ENCODE assay signal across 8 cellular contexts in genomic region chr4:102827674-102828496, GRCh38. TPM values are rescaled to one million over a fixed set of nuclear protein-coding genes. Genes with fewer than 3 reads are reported as not detected.
DNase-seq lines count a peak whose midpoint lies in the region; ATAC-seq and TF ChIP-seq lines count a peak whose summit lies in the region.

No MANE protein-coding gene starts in this region.

- H3K9me3 ChIP-seq in suprapubic skin, result no peaks in the 10 kb centered on the region

- CTCF ChIA-PET in GM10248 (lab: Yijun Ruan, JAX), result interaction anchor here (0.8 to 2.4 kb wide), 11 partner anchors 9 to 327 kb away, joined by 3 to 13 read pairs (median 4); partner anchors contain the start of genes CISD2 and MANBA

- peak; percentile 14 to 19 for TF ChIP-seq POLR2A in suprapubic skin (IDR thresholded peaks at IDR 0.05)

- peaks cover 31% of the 10 kb centered on the region for H3K4me1 ChIP-seq in suprapubic skin

- ATAC-seq in HG02588 (IDR thresholded peaks at IDR 0.05; ENCODE audit: unreplicated experiment), result peak; percentile 80

- DNase-seq in GM10248 (ENCODE audit: extremely low spot score) (peak; percentile 87), NCI-H1048 (lab: John Stamatoyannopoulos, UW) (peak; percentile 99), SK-N-DZ (ENCODE audit: low spot score) (peak; percentile 100), glomerular endothelial cell (ENCODE audit: extremely low read depth, low read depth, low spot score) (peak; percentile 100), nucleus accumbens (lab: John Stamatoyannopoulos, UW) (peak; percentile 89 to 99 (median 97)), suprapubic skin (ENCODE audit: low spot score in 2 of 2) (peak; percentile 99 to 100)
- DNase-seq in activated naive CD4-positive, alpha-beta T cell treated with anti-CD3 and anti-CD28 coated beads, Interleukin-2, amount 50 U/mL, for 16 hours, result peak; percentile 99

- POLR2A ChIA-PET in GM10248 (lab: Yijun Ruan, JAX), result interaction anchor here (0.5 to 3.3 kb wide), 16 partner anchors 8 to 181 kb away, joined by 3 to 49 read pairs (median 4); partner anchors contain the start of genes CISD2 and MANBA

- WGBS in suprapubic skin, result 0% methylated on average over 42 of the region's 50 CpGs

- peak overlapping the region; percentile 68 for H3K4me3 ChIP-seq in suprapubic skin

- H3K36me3 ChIP-seq in suprapubic skin, result no peaks in the 10 kb centered on the region

- H3K27ac ChIP-seq in suprapubic skin, result peak overlapping the region; percentile 100

- no peak for TF ChIP-seq CTCF in GM10248 (IDR thresholded peaks at IDR 0.05; ENCODE audit: control extremely low read depth, extremely low read depth, low read depth, missing control alignments)
- no peak for TF ChIP-seq CTCF in suprapubic skin (IDR thresholded peaks at IDR 0.05)

- no peaks in the 10 kb centered on the region for H3K27me3 ChIP-seq in suprapubic skin

- TF ChIP-seq EP300 in suprapubic skin (IDR thresholded peaks at IDR 0.05), result no peak

RNA-seq across cellular contexts. Expression of gene UBE2D3, which starts 0.5 kb away (rescaled TPM):
- polyA plus RNA-seq in SK-N-DZ (2014; cell fraction: cytosol; rRNA removed), result 212 and 231 TPM in 2 replicates
- 192 and 244 TPM in 2 replicates for polyA plus RNA-seq in SK-N-DZ (2014; cell fraction: nucleus; rRNA removed)
- total RNA-seq in glomerular endothelial cell (319 and 344 TPM in 2 replicates), suprapubic skin (100 to 1,000 TPM; 436 to 523 (median 488) TPM)

RNA-seq across cellular contexts. Expression of gene CISD2, which starts 40.9 kb away (rescaled TPM):
- 64.9 and 75.2 TPM in 2 replicates for polyA plus RNA-seq in SK-N-DZ (2014; cell fraction: cytosol; rRNA removed)
- 27.4 and 27.7 TPM in 2 replicates for polyA plus RNA-seq in SK-N-DZ (2014; cell fraction: nucleus; rRNA removed)
- total RNA-seq in glomerular endothelial cell, result 12.8 and 14.3 TPM in 2 replicates
- total RNA-seq in suprapubic skin, result 10 to 100 TPM in 3 of 4 donors, 1 to 10 TPM in 1; 9.9 to 11.1 (median 10.4) TPM

Comparison
In these comparisons a context has a peak if more than half of its experiments do, and no peak if none do; other contexts are left out.
1. Peak in every context shown above with its lines: DNase-seq, ATAC-seq, H3K4me3 ChIP-seq and H3K27ac ChIP-seq.